ENCODE assay signal across 8 cellular contexts in genomic region chr17:42194133-42194899, GRCh38. TPM values are rescaled to one million over a fixed set of nuclear protein-coding genes. Genes with fewer than 3 reads are reported as not detected.
A peak's percentile ranks its signal among the peaks of the same experiment; 100 is the strongest.
DNase-seq lines count a peak whose midpoint lies in the region; TF ChIP-seq lines count a peak whose summit lies in the region.

Gene GHDC (minus strand): TSS chr17:42194494. CDS start chr17:42193581, 913 bp downstream.

- H3K4me2 ChIP-seq in DOHH2 (ENCODE audit: low read length), result peak within 1 kb of the TSS; percentile 83
- H3K4me2 ChIP-seq in GM23248 (ENCODE audit: unreplicated experiment), result peak within 1 kb of the TSS; percentile 88
- peak within 1 kb of the TSS; percentile 75 for H3K4me2 ChIP-seq in MM.1S (ENCODE audit: low read depth, low read length)

- intact Hi-C loops in testis (cut with DNase I; ENCODE audit: low total_unique reads), result no loop called here

- H3K36me3 ChIP-seq in DOHH2 (ENCODE audit: control insufficient read depth, low read length) (no peaks in the 10 kb centered on the region), GM23248 (ENCODE audit: low read depth) (no peaks in the 10 kb centered on the region), MM.1S (replicated peaks; ENCODE audit: insufficient read depth, low read length) (no peaks in the 10 kb centered on the region), testis (ENCODE audit: low read depth, missing control alignments) (no peaks in the 10 kb centered on the region)

- H3K4me1 ChIP-seq in DOHH2 (ENCODE audit: control insufficient read depth, low read length), result peaks cover 22% of the 10 kb centered on the region
- no peaks in the 10 kb centered on the region for H3K4me1 ChIP-seq in GM23248 (ENCODE audit: insufficient read depth)
- no peaks in the 10 kb centered on the region; the same call in 1 of the 2 replicates for H3K4me1 ChIP-seq in MM.1S (ENCODE audit: low read length)
- peaks cover 11% of the 10 kb centered on the region for H3K4me1 ChIP-seq in testis

- no peaks in the 10 kb centered on the region for H3K27me3 Mint-ChIP-seq in osteocyte (ENCODE audit: unreplicated experiment)

- H3K9ac ChIP-seq in GM23248, result peak within 1 kb of the TSS; percentile 79
- H3K9ac ChIP-seq in MM.1S (ENCODE audit: low read length), result peak within 1 kb of the TSS; percentile 77

- DNase-seq in GM23248, result peak; percentile 87
- peak; percentile 87 for DNase-seq in MM.1S
- peak; percentile 90 for DNase-seq in SK-N-DZ (ENCODE audit: low spot score)
- peak; percentile 79 for DNase-seq in activated naive CD4-positive, alpha-beta T cell treated with anti-CD3 and anti-CD28 coated beads, Interleukin-2, amount 50 U/mL, for 16 hours
- DNase-seq in glomerular visceral epithelial cell (ENCODE audit: extremely low spot score), result peak; percentile 74
- DNase-seq in osteocyte (ENCODE audit: extremely low spot score, unreplicated experiment), result no peak
- DNase-seq in testis, result peak; percentile 95

- H4K20me1 ChIP-seq in DOHH2 (ENCODE audit: control insufficient read depth, insufficient read depth, low read depth, low read length) (no peaks in the 10 kb centered on the region), GM23248 (ENCODE audit: insufficient read depth) (no peaks in the 10 kb centered on the region), MM.1S (ENCODE audit: insufficient read depth, low read length) (no peaks in the 10 kb centered on the region)

- peak within 1 kb of the TSS; percentile 49 for H3K27ac Mint-ChIP-seq in osteocyte (ENCODE audit: unreplicated experiment)

- H3K36me3 Mint-ChIP-seq in osteocyte (ENCODE audit: unreplicated experiment), result no peaks in the 10 kb centered on the region

- no peaks in the 10 kb centered on the region; the same call in 1 of the 2 replicates for H3F3A ChIP-seq in DOHH2 (ENCODE audit: control insufficient read depth, insufficient read depth)
- no peaks in the 10 kb centered on the region for H3F3A ChIP-seq in GM23248 (ENCODE audit: insufficient read depth)
- no peaks in the 10 kb centered on the region for H3F3A ChIP-seq in MM.1S (ENCODE audit: insufficient read depth, low read length)

- H3K9me3 ChIP-seq in DOHH2 (ENCODE audit: control insufficient read depth, insufficient read depth, low read length) (no peaks in the 10 kb centered on the region), GM23248 (ENCODE audit: low read depth) (no peaks in the 10 kb centered on the region), MM.1S (replicated peaks; ENCODE audit: insufficient read depth, low read length) (no peaks in the 10 kb centered on the region), testis (no peaks in the 10 kb centered on the region)

- 19 to 21% methylated on average over 21 of the region's 21 CpGs for WGBS in GM23248 (ENCODE audit: low coverage in 1 of 2, low lambda C conversion rate in 2 of 2, missing lambda C conversion rate in 2 of 2), 2 experiments
- 39 to 40% methylated on average over 19 to 21 of the region's 21 CpGs for WGBS in testis, 2 donors

- H3K4me3 Mint-ChIP-seq in osteocyte (ENCODE audit: unreplicated experiment), result peak within 1 kb of the TSS; percentile 77

- H3K79me2 ChIP-seq in DOHH2 (ENCODE audit: control insufficient read depth, low read length), result peaks cover 11% of the 10 kb centered on the region
- H3K79me2 ChIP-seq in GM23248 (ENCODE audit: insufficient read depth), result no peaks in the 10 kb centered on the region
- peaks cover 5% of the 10 kb centered on the region; the same call in 1 of the 2 replicates for H3K79me2 ChIP-seq in MM.1S (ENCODE audit: low read length)

- H2AFZ ChIP-seq in GM23248 (peak within 1 kb of the TSS; percentile 96), MM.1S (ENCODE audit: low read length) (peak within 1 kb of the TSS; percentile 98)

- peak within 1 kb of the TSS; percentile 44 for H3K27ac ChIP-seq in DOHH2 (ENCODE audit: low read depth, low read length)
- no peak within 1 kb of the TSS for H3K27ac ChIP-seq in GM23248
- H3K27ac ChIP-seq in MM.1S (ENCODE audit: low read length), result no peak within 1 kb of the TSS
- peak within 1 kb of the TSS; percentile 3 to 63 for H3K27ac ChIP-seq in testis

- TF ChIP-seq CTCF in DOHH2 (IDR thresholded peaks at IDR 0.05; ENCODE audit: low read depth, low read length, poor library complexity, severe bottlenecking) (no peak), MM.1S (IDR thresholded peaks at IDR 0.05; ENCODE audit: low read length) (no peak), osteocyte (IDR thresholded peaks at IDR 0.05) (no peak), testis (IDR thresholded peaks at IDR 0.05) (peak in 2 of 3 experiments; percentile 20 to 29)

- no peaks in the 10 kb centered on the region for H3K9me2 ChIP-seq in DOHH2 (replicated peaks; ENCODE audit: control insufficient read depth, low read length)
- no peaks in the 10 kb centered on the region for H3K9me2 ChIP-seq in GM23248 (ENCODE audit: insufficient read depth)
- H3K9me2 ChIP-seq in MM.1S (replicated peaks; ENCODE audit: insufficient read depth, low read length), result no peaks in the 10 kb centered on the region

- TF ChIP-seq POLR2A in testis (IDR thresholded peaks at IDR 0.05), result no peak

- no peaks in the 10 kb centered on the region for H3K27me3 ChIP-seq in DOHH2 (ENCODE audit: control insufficient read depth, low read length)
- no peaks in the 10 kb centered on the region for H3K27me3 ChIP-seq in GM23248 (replicated peaks; ENCODE audit: insufficient read depth)
- no peaks in the 10 kb centered on the region for H3K27me3 ChIP-seq in MM.1S (replicated peaks; ENCODE audit: insufficient read depth, low read length)
- H3K27me3 ChIP-seq in testis, result no peaks in the 10 kb centered on the region

- H3K9me3 Mint-ChIP-seq in osteocyte (ENCODE audit: unreplicated experiment), result no peaks in the 10 kb centered on the region

- H3K4me1 Mint-ChIP-seq in osteocyte (ENCODE audit: unreplicated experiment), result peaks cover 9% of the 10 kb centered on the region

- in situ Hi-C loops in GM23248 (cut with MboI), result no loop called here

- peak within 1 kb of the TSS; percentile 98 for H3K4me3 ChIP-seq in DOHH2 (ENCODE audit: low read length)
- peak within 1 kb of the TSS; percentile 91 for H3K4me3 ChIP-seq in GM23248
- peak within 1 kb of the TSS; percentile 97 for H3K4me3 ChIP-seq in MM.1S (ENCODE audit: low read length)
- H3K4me3 ChIP-seq in testis, result peak within 1 kb of the TSS; percentile 52 to 67

RNA-seq across cellular contexts. Expression of gene GHDC, which starts in this region (rescaled TPM):
- total RNA-seq in GM23248 (2014; rRNA removed; shearing (Covaris generic)), result 25.0 and 27.6 TPM in 2 replicates
- 11.1 and 13.0 TPM in 2 replicates for polyA plus RNA-seq in GM23248 (2016; fragmentation: Nextera tagmentation; extraction: Ambion mirVana)
- 38.9 and 58.1 TPM in 2 replicates for polyA plus RNA-seq in SK-N-DZ (2014; cell fraction: cytosol; rRNA removed)
- 111 and 145 TPM in 2 replicates for polyA plus RNA-seq in SK-N-DZ (2014; cell fraction: nucleus; rRNA removed)
- 7.3 and 9.1 TPM in 2 replicates for total RNA-seq in osteocyte
- 10 to 100 TPM; 28.3 to 36.6 TPM for total RNA-seq in testis
- 16.9 TPM for polyA plus RNA-seq in testis (ENCODE audit: insufficient read depth, low read depth, low replicate concordance)

Comparison
In these comparisons a context has a peak if more than half of its experiments do, and no peak if none do; other contexts are left out.
1. H3K27ac ChIP-seq: peak in DOHH2 (single experiment) and testis (2 of 2); none in GM23248 (single experiment) and MM.1S (single experiment).
2. CTCF ChIP-seq: peak in testis (2 of 3); none in DOHH2 (single experiment), MM.1S (single experiment) and osteocyte (single experiment).
3. Peak in every context shown above with its lines, with median percentiles within 50 percentile points of each other: H3K4me2 ChIP-seq and H3K4me3 ChIP-seq.